In the genomic region with DNA sequence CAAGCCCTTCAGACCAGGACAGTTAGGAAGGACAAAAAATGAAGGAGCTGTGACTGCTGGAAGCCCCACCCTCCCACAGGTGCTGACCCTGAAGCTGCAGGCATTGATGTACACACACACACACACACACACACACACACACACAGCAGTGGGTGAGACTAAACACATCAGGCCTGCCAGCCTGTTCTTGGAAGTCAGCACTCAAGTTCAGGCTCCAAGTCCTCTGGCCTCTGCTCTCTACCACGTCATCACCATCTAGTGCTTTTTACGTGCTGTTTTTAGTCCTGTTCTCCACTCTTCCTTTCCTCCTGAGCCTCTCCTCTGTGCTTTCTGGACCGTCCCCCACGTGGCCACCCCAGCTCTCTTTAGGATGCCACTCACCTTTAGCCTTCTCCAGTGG, we compare ENCODE assay signal across 15 cellular contexts.
DNase-seq lines count a peak whose midpoint lies in the region; ATAC-seq and TF ChIP-seq lines count a peak whose summit lies in the region.
"Had no signal": no experiment of that assay in that cellular context is flagged by ENCODE, and none has a peak within 500 bp of the region (broad histone marks: within the 10 kb centered on the region; RNA-seq: fewer than 3 reads in every experiment).

No MANE protein-coding gene starts in this region.

- peaks cover 38% of the 10 kb centered on the region for H3K27me3 Mint-ChIP-seq in activated naive CD4-positive, alpha-beta T cell treated with anti-CD3 and anti-CD28 coated beads, Interleukin-2, amount 50 U/mL, for 24 hours
- H3K27me3 Mint-ChIP-seq in nephron progenitor cell (ENCODE audit: low read depth, poor library complexity) = peaks cover 13% of the 10 kb centered on the region
- H3K27me3 Mint-ChIP-seq in stimulated activated memory B cell treated with anti-CD40 and anti-IgM and Interleukin-4, amounts not matched to agents 10 μg/mL and 1 μg/mL and 100 μg/mL, for 72 hours = peaks cover 50% of the 10 kb centered on the region

- H3K36me3 Mint-ChIP-seq in activated naive CD4-positive, alpha-beta T cell treated with anti-CD3 and anti-CD28 coated beads, Interleukin-2, amount 50 U/mL, for 24 hours = no peaks in the 10 kb centered on the region
- no peaks in the 10 kb centered on the region for H3K36me3 Mint-ChIP-seq in nephron progenitor cell (ENCODE audit: low read depth)
- no peaks in the 10 kb centered on the region for H3K36me3 Mint-ChIP-seq in stimulated activated memory B cell treated with anti-CD40 and anti-IgM and Interleukin-4, amounts not matched to agents 10 μg/mL and 1 μg/mL and 100 μg/mL, for 72 hours

- no peak for ATAC-seq in stimulated activated memory B cell treated with anti-CD40 and anti-IgM and Interleukin-4, amounts not matched to agents 10 μg/mL and 1 μg/mL and 100 μg/mL, for 72 hours
- ATAC-seq in GM19397 (IDR thresholded peaks at IDR 0.05; ENCODE audit: unreplicated experiment) (no peak), HG02610 (IDR thresholded peaks at IDR 0.05; ENCODE audit: unreplicated experiment) (no peak)
- ATAC-seq: HCT116 had no signal

- H3K27ac Mint-ChIP-seq in activated naive CD4-positive, alpha-beta T cell treated with anti-CD3 and anti-CD28 coated beads, Interleukin-2, amount 50 U/mL, for 24 hours = peak overlapping the region; percentile 32
- peak overlapping the region; percentile 76 for H3K27ac Mint-ChIP-seq in nephron progenitor cell
- H3K27ac Mint-ChIP-seq in stimulated activated memory B cell treated with anti-CD40 and anti-IgM and Interleukin-4, amounts not matched to agents 10 μg/mL and 1 μg/mL and 100 μg/mL, for 72 hours = peak overlapping the region; percentile 1
- H3K27ac Mint-ChIP-seq: CD8-positive, alpha-beta memory T cell had no signal

- no peak overlapping the region for H3K4me3 Mint-ChIP-seq in activated naive CD4-positive, alpha-beta T cell treated with anti-CD3 and anti-CD28 coated beads, Interleukin-2, amount 50 U/mL, for 24 hours
- H3K4me3 Mint-ChIP-seq in nephron progenitor cell = no peak overlapping the region
- no peak overlapping the region for H3K4me3 Mint-ChIP-seq in stimulated activated memory B cell treated with anti-CD40 and anti-IgM and Interleukin-4, amounts not matched to agents 10 μg/mL and 1 μg/mL and 100 μg/mL, for 72 hours
- H3K4me3 Mint-ChIP-seq: CD14-positive monocyte; CD8-positive, alpha-beta memory T cell had no signal

- no peak for DNase-seq in activated naive CD4-positive, alpha-beta T cell treated with anti-CD3 and anti-CD28 coated beads, Interleukin-2, amount 50 U/mL, for 16 hours
- no peak for DNase-seq in coronary artery (ENCODE audit: low spot score)
- no peak for DNase-seq in nephron progenitor cell
- DNase-seq in EL = no peak
- DNase-seq: Caco-2; CD8-positive, alpha-beta memory T cell; DMS53 had no signal

- peaks cover 5% of the 10 kb centered on the region for H3K9me3 Mint-ChIP-seq in activated naive CD4-positive, alpha-beta T cell treated with anti-CD3 and anti-CD28 coated beads, Interleukin-2, amount 50 U/mL, for 24 hours
- peaks cover 5% of the 10 kb centered on the region for H3K9me3 Mint-ChIP-seq in nephron progenitor cell
- H3K9me3 Mint-ChIP-seq in stimulated activated memory B cell treated with anti-CD40 and anti-IgM and Interleukin-4, amounts not matched to agents 10 μg/mL and 1 μg/mL and 100 μg/mL, for 72 hours = peaks cover 8% of the 10 kb centered on the region

- peaks cover 5% of the 10 kb centered on the region for H3K4me1 Mint-ChIP-seq in activated naive CD4-positive, alpha-beta T cell treated with anti-CD3 and anti-CD28 coated beads, Interleukin-2, amount 50 U/mL, for 24 hours
- peaks cover 8% of the 10 kb centered on the region for H3K4me1 Mint-ChIP-seq in nephron progenitor cell
- peaks cover 8% of the 10 kb centered on the region for H3K4me1 Mint-ChIP-seq in stimulated activated memory B cell treated with anti-CD40 and anti-IgM and Interleukin-4, amounts not matched to agents 10 μg/mL and 1 μg/mL and 100 μg/mL, for 72 hours

- TF ChIP-seq CTCF in coronary artery (IDR thresholded peaks at IDR 0.05) (no peak), nephron progenitor cell (IDR thresholded peaks at IDR 0.05) (no peak)

- no peak overlapping the region for H3K4me3 ChIP-seq in coronary artery

- peak overlapping the region; percentile 23 to 89 for H3K27ac ChIP-seq in coronary artery
- H3K27ac ChIP-seq: 22Rv1, HL-60 had no signal

Comparison
In these comparisons a context has a peak if more than half of its experiments do, and no peak if none do; other contexts are left out.
1. H3K27ac Mint-ChIP-seq: peak in every context shown above with its lines; median percentile 76 in nephron progenitor cell; 32 in activated naive CD4-positive, alpha-beta T cell treated with anti-CD3 and anti-CD28 coated beads, Interleukin-2, amount 50 U/mL, for 24 hours; 1 in stimulated activated memory B cell treated with anti-CD40 and anti-IgM and Interleukin-4, amounts not matched to agents 10 μg/mL and 1 μg/mL and 100 μg/mL, for 72 hours.